Comparison of ENCODE assay signal across 8 cellular contexts in genomic region chr19:49690073-49690655, GRCh38. TPM values are rescaled to one million over a fixed set of nuclear protein-coding genes. Genes with fewer than 3 reads are reported as not detected.
A peak's percentile ranks its signal among the peaks of the same experiment; 100 is the strongest.
DNase-seq lines count a peak whose midpoint lies in the region; ATAC-seq lines count a peak whose summit lies in the region.

No MANE protein-coding gene starts in this region.

- peaks cover 15 to 27% of the 10 kb centered on the region in 2 donors for H3K4me1 ChIP-seq in duodenal mucosa (ENCODE audit: control insufficient read depth in 1 of 2, insufficient read depth in 2 of 2, low read length in 2 of 2)
- peaks cover 13 to 14% of the 10 kb centered on the region in 2 donors for H3K4me1 ChIP-seq in mucosa of rectum (ENCODE audit: control insufficient read depth in 2 of 2, insufficient read depth in 2 of 2, low read length in 2 of 2)
- H3K4me1 ChIP-seq in aorta (ENCODE audit: control insufficient read depth in 1 of 2, insufficient read depth in 2 of 2, low read length in 2 of 2): no peaks in the 10 kb centered on the region

- ATAC-seq in aorta (ENCODE audit: low FRiP score) (peak; percentile 7), GM21717 (IDR thresholded peaks at IDR 0.05; ENCODE audit: unreplicated experiment) (no peak), HG02885 (IDR thresholded peaks at IDR 0.05; ENCODE audit: poor library complexity, unreplicated experiment) (no peak)
- ATAC-seq in activated CD8-positive, alpha-beta memory T cell treated with anti-CD3 and anti-CD28 coated beads, Interleukin-2, amount 10 ng/mL, durations not matched to agents 7 days and 5 days: no peak

- CTCF ChIA-PET in activated naive CD4-positive, alpha-beta T cell treated with anti-CD3 and anti-CD28 coated beads, Interleukin-2, amount 10 ng/mL, durations not matched to agents 7 days and 5 days (lab: Charles Lee): no interaction called here
- CTCF ChIA-PET in activated CD8-positive, alpha-beta memory T cell treated with anti-CD3 and anti-CD28 coated beads, Interleukin-2, amount 10 ng/mL, durations not matched to agents 7 days and 5 days (lab: Charles Lee): interaction anchor here (1.1 to 1.5 kb wide), 2 partner anchors 9 to 13 kb away, joined by 3 read pairs; partner anchors contain the start of gene PRMT1

- H3K27me3 ChIP-seq in duodenal mucosa (ENCODE audit: control insufficient read depth in 1 of 2, insufficient read depth in 2 of 2, low read length in 2 of 2) (peaks cover 11 to 24% of the 10 kb centered on the region in 2 donors), mucosa of rectum (ENCODE audit: control insufficient read depth in 2 of 2, insufficient read depth in 2 of 2, low read length in 2 of 2) (peaks cover 10 to 14% of the 10 kb centered on the region in 2 donors), aorta (ENCODE audit: control insufficient read depth in 1 of 2, insufficient read depth in 2 of 2, low read length in 1 of 2) (no peaks in the 10 kb centered on the region)

- H3K4me1 Mint-ChIP-seq in activated naive CD4-positive, alpha-beta T cell treated with anti-CD3 and anti-CD28 coated beads, Interleukin-2, amount 10 ng/mL, durations not matched to agents 7 days and 5 days: peaks cover 35% of the 10 kb centered on the region
- H3K4me1 Mint-ChIP-seq in activated CD8-positive, alpha-beta memory T cell treated with anti-CD3 and anti-CD28 coated beads, Interleukin-2, amount 10 ng/mL, durations not matched to agents 7 days and 5 days: peaks cover 21% of the 10 kb centered on the region

- no peak overlapping the region for H3K27ac ChIP-seq in duodenal mucosa (ENCODE audit: low read depth, low read length)
- peak overlapping the region in 1 of 2 donors; percentile 17 for H3K27ac ChIP-seq in mucosa of rectum (ENCODE audit: low read depth in 2 of 2, low read length in 2 of 2)
- H3K27ac ChIP-seq in aorta (ENCODE audit: low read depth in 1 of 2, low read length in 2 of 2): no peak overlapping the region

- DNase-seq in activated naive CD4-positive, alpha-beta T cell treated with anti-CD3 and anti-CD28 coated beads, Interleukin-2, amount 10 ng/mL, durations not matched to agents 7 days and 5 days: no peak
- no peak for DNase-seq in activated naive CD4-positive, alpha-beta T cell treated with Interleukin-2 at 50 U/mL for 16 hours
- DNase-seq in aorta: no peak
- no peak for DNase-seq in activated CD8-positive, alpha-beta memory T cell treated with anti-CD3 and anti-CD28 coated beads, Interleukin-2, amount 10 ng/mL, durations not matched to agents 7 days and 5 days

- peaks cover 46% of the 10 kb centered on the region for H3K27me3 Mint-ChIP-seq in activated naive CD4-positive, alpha-beta T cell treated with anti-CD3 and anti-CD28 coated beads, Interleukin-2, amount 10 ng/mL, durations not matched to agents 7 days and 5 days
- H3K27me3 Mint-ChIP-seq in activated CD8-positive, alpha-beta memory T cell treated with anti-CD3 and anti-CD28 coated beads, Interleukin-2, amount 10 ng/mL, durations not matched to agents 7 days and 5 days: peaks cover 22% of the 10 kb centered on the region

- H3K4me3 ChIP-seq in duodenal mucosa (ENCODE audit: low read depth in 1 of 2, low read length in 2 of 2) (peak overlapping the region; percentile 64 to 72), mucosa of rectum (ENCODE audit: low read length in 2 of 2) (peak overlapping the region; percentile 48 to 59), aorta (ENCODE audit: low read length in 2 of 2) (peak overlapping the region; percentile 3 to 8)

- 4 to 5% methylated on average over 39 of the region's 39 CpGs for WGBS in aorta, 2 donors

- H3K9ac ChIP-seq in duodenal mucosa (ENCODE audit: low read depth in 1 of 2, low read length in 2 of 2) (peak overlapping the region in 1 of 2 donors; percentile 3), mucosa of rectum (ENCODE audit: low read depth in 1 of 2, low read length in 2 of 2) (peak overlapping the region; percentile 17 to 41)

- intact Hi-C loops in aorta (cut with DNase I): no loop called here

- peak overlapping the region; percentile 75 for H3K4me3 Mint-ChIP-seq in activated naive CD4-positive, alpha-beta T cell treated with anti-CD3 and anti-CD28 coated beads, Interleukin-2, amount 10 ng/mL, durations not matched to agents 7 days and 5 days
- no peak overlapping the region for H3K4me3 Mint-ChIP-seq in activated CD8-positive, alpha-beta memory T cell treated with anti-CD3 and anti-CD28 coated beads, Interleukin-2, amount 10 ng/mL, durations not matched to agents 7 days and 5 days

- no peaks in the 10 kb centered on the region for H3K9me3 Mint-ChIP-seq in activated naive CD4-positive, alpha-beta T cell treated with anti-CD3 and anti-CD28 coated beads, Interleukin-2, amount 10 ng/mL, durations not matched to agents 7 days and 5 days
- no peaks in the 10 kb centered on the region for H3K9me3 Mint-ChIP-seq in activated CD8-positive, alpha-beta memory T cell treated with anti-CD3 and anti-CD28 coated beads, Interleukin-2, amount 10 ng/mL, durations not matched to agents 7 days and 5 days (ENCODE audit: low read depth)

- H3K36me3 ChIP-seq in duodenal mucosa (ENCODE audit: control insufficient read depth in 1 of 2, insufficient read depth in 2 of 2, low read length in 2 of 2): peaks cover 4 to 21% of the 10 kb centered on the region in 2 donors
- peaks cover 8 to 9% of the 10 kb centered on the region in 2 donors for H3K36me3 ChIP-seq in mucosa of rectum (ENCODE audit: control insufficient read depth in 2 of 2, insufficient read depth in 2 of 2, low read length in 2 of 2)
- H3K36me3 ChIP-seq in aorta (ENCODE audit: control insufficient read depth in 1 of 2, insufficient read depth in 2 of 2, low read length in 1 of 2): peaks cover 0 to 6% of the 10 kb centered on the region in 2 donors

- H3K27ac Mint-ChIP-seq in activated naive CD4-positive, alpha-beta T cell treated with anti-CD3 and anti-CD28 coated beads, Interleukin-2, amount 10 ng/mL, durations not matched to agents 7 days and 5 days: no peak overlapping the region
- H3K27ac Mint-ChIP-seq in activated CD8-positive, alpha-beta memory T cell treated with anti-CD3 and anti-CD28 coated beads, Interleukin-2, amount 10 ng/mL, durations not matched to agents 7 days and 5 days: no peak overlapping the region

- H3K9me3 ChIP-seq in duodenal mucosa (ENCODE audit: control insufficient read depth in 1 of 2, low read length in 2 of 2) (no peaks in the 10 kb centered on the region), mucosa of rectum (ENCODE audit: control insufficient read depth in 2 of 2, low read length in 2 of 2) (no peaks in the 10 kb centered on the region), aorta (ENCODE audit: control insufficient read depth, low read length) (no peaks in the 10 kb centered on the region)

- peaks cover 25% of the 10 kb centered on the region for H3K36me3 Mint-ChIP-seq in activated naive CD4-positive, alpha-beta T cell treated with anti-CD3 and anti-CD28 coated beads, Interleukin-2, amount 10 ng/mL, durations not matched to agents 7 days and 5 days
- H3K36me3 Mint-ChIP-seq in activated CD8-positive, alpha-beta memory T cell treated with anti-CD3 and anti-CD28 coated beads, Interleukin-2, amount 10 ng/mL, durations not matched to agents 7 days and 5 days: peaks cover 6% of the 10 kb centered on the region

RNA-seq across cellular contexts. Expression of gene CPT1C, which starts 0.8 kb away (rescaled TPM):
- 10 to 100 TPM in 1 of 2 donors, 1 to 10 TPM in 1; 6.5 to 24.4 TPM for total RNA-seq in aorta
- 1 to 10 TPM; 1.9 to 5.7 TPM for polyA plus RNA-seq in aorta
- total RNA-seq in activated CD8-positive, alpha-beta memory T cell treated with anti-CD3 and anti-CD28 coated beads, Interleukin-2, amount 10 ng/mL, durations not matched to agents 7 days and 5 days: 1 to 10 TPM; 1.6 TPM

RNA-seq across cellular contexts. Expression of gene ADM5, which starts 0.8 kb away (rescaled TPM):
- 1 to 10 TPM in 1 of 2 donors, under 1 TPM in 1; 0.94 to 4.8 TPM for total RNA-seq in aorta
- polyA plus RNA-seq in aorta: under 1 TPM; 0.13 to 0.63 TPM
- total RNA-seq in activated CD8-positive, alpha-beta memory T cell treated with anti-CD3 and anti-CD28 coated beads, Interleukin-2, amount 10 ng/mL, durations not matched to agents 7 days and 5 days: 1 to 10 TPM; 2.7 to 3.5 TPM

RNA-seq across cellular contexts. Expression of gene PRMT1, which starts 13.1 kb away (rescaled TPM):
- 10 to 100 TPM; 76.5 to 88.3 TPM for total RNA-seq in aorta
- polyA plus RNA-seq in aorta: 100 to 1,000 TPM in 1 of 2 donors, 10 to 100 TPM in 1; 68.5 to 110 TPM
- total RNA-seq in activated CD8-positive, alpha-beta memory T cell treated with anti-CD3 and anti-CD28 coated beads, Interleukin-2, amount 10 ng/mL, durations not matched to agents 7 days and 5 days: 100 to 1,000 TPM; 145 to 257 TPM

RNA-seq across cellular contexts. Expression of gene BCL2L12, which starts 24.4 kb away (rescaled TPM):
- total RNA-seq in aorta: 10 to 100 TPM in 1 of 2 donors, 1 to 10 TPM in 1; 9.9 to 14.0 TPM
- 10 to 100 TPM in 1 of 2 donors, 1 to 10 TPM in 1; 5.8 to 16.4 TPM for polyA plus RNA-seq in aorta
- total RNA-seq in activated CD8-positive, alpha-beta memory T cell treated with anti-CD3 and anti-CD28 coated beads, Interleukin-2, amount 10 ng/mL, durations not matched to agents 7 days and 5 days: 10 to 100 TPM; 90.6 to 94.5 TPM

RNA-seq across cellular contexts. Expression of gene IRF3, which starts 24.5 kb away (rescaled TPM):
- total RNA-seq in aorta: 10 to 100 TPM; 53.7 to 82.7 TPM
- polyA plus RNA-seq in aorta: 100 to 1,000 TPM in 1 of 2 donors, 10 to 100 TPM in 1; 37.8 to 278 TPM
- 100 to 1,000 TPM; 159 to 170 TPM for total RNA-seq in activated CD8-positive, alpha-beta memory T cell treated with anti-CD3 and anti-CD28 coated beads, Interleukin-2, amount 10 ng/mL, durations not matched to agents 7 days and 5 days

Comparison
In these comparisons a context has a peak if more than half of its experiments do, and no peak if none do; other contexts are left out.
1. H3K4me3 ChIP-seq: peak in every context shown above with its lines; median percentile 68 in duodenal mucosa; 54 in mucosa of rectum; 6 in aorta.